In the genomic region with DNA sequence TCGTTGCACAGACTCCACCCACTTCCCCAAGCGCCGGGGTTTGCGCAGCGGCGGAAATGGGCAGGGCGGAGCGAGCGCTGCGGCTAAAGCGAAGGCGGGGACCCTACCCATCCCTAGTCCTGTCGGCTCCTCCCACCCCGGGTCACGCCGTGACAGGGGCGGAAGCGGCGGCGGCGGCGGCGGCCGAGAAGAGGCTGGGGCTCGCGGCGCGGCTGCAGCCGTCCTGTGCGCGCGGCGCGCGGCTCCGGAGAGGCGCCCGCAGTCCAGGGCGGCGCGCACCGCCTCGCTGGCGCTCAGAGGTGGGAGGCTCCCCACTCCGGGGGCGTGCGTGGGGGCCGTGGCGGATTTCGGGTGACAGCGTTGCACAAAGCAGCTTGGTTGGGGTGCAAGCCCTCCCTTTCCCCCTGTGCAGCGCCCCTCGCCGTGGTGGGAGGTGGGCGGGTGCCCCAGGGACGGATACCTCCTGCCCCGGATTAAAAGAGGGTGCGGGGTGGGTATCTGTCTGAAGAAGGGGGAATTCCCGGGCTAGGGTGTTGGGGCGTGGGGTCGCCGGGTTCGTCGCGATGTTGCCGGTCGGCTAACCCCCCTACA, we compare ENCODE assay signal across 8 cellular contexts. TPM values are rescaled to one million over a fixed set of nuclear protein-coding genes. Genes with fewer than 3 reads are reported as not detected.
DNase-seq lines count a peak whose midpoint lies in the region; ATAC-seq and TF ChIP-seq lines count a peak whose summit lies in the region.

A gene with protein sequence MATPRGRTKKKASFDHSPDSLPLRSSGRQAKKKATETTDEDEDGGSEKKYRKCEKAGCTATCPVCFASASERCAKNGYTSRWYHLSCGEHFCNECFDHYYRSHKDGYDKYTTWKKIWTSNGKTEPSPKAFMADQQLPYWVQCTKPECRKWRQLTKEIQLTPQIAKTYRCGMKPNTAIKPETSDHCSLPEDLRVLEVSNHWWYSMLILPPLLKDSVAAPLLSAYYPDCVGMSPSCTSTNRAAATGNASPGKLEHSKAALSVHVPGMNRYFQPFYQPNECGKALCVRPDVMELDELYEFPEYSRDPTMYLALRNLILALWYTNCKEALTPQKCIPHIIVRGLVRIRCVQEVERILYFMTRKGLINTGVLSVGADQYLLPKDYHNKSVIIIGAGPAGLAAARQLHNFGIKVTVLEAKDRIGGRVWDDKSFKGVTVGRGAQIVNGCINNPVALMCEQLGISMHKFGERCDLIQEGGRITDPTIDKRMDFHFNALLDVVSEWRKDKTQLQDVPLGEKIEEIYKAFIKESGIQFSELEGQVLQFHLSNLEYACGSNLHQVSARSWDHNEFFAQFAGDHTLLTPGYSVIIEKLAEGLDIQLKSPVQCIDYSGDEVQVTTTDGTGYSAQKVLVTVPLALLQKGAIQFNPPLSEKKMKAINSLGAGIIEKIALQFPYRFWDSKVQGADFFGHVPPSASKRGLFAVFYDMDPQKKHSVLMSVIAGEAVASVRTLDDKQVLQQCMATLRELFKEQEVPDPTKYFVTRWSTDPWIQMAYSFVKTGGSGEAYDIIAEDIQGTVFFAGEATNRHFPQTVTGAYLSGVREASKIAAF (plus strand): TSS at position 150 of the 591 bp plus-strand sequence. CDS start 4,474 bp downstream, outside the sequence.

- H3K36me3 ChIP-seq in mammary epithelial cell (ENCODE audit: insufficient read depth, low read length) = no peaks in the 10 kb centered on the region
- H3K36me3 ChIP-seq in smooth muscle cell (ENCODE audit: low read depth) = no peaks in the 10 kb centered on the region

- peak within 1 kb of the TSS; percentile 85 for H3K4me2 ChIP-seq in mammary epithelial cell (ENCODE audit: insufficient read depth, low read depth, low read length)
- H3K4me2 ChIP-seq in smooth muscle cell = peak within 1 kb of the TSS; percentile 94

- ATAC-seq in GM18508 (IDR thresholded peaks at IDR 0.05; ENCODE audit: insufficient read depth, unreplicated experiment) (peak; percentile 51), HG02981 (IDR thresholded peaks at IDR 0.05; ENCODE audit: unreplicated experiment) (peak; percentile 88)

- no peaks in the 10 kb centered on the region for H3K9me3 ChIP-seq in mammary epithelial cell (replicated peaks; ENCODE audit: insufficient read depth, low read length)
- H3K9me3 ChIP-seq in smooth muscle cell (replicated peaks; ENCODE audit: low read depth) = no peaks in the 10 kb centered on the region

- intact Hi-C loops in mammary epithelial cell (cut with micrococcal nuclease) = loop anchor here (1.0 to 10.0 kb wide), 6 partner anchors 87 to 571 kb away; no protein-coding TSS in a partner anchor

- H3K9ac ChIP-seq in mammary epithelial cell (ENCODE audit: insufficient read depth, low read length) (peak within 1 kb of the TSS; percentile 100), smooth muscle cell (ENCODE audit: low read depth) (peak within 1 kb of the TSS; percentile 94)

- H3K79me2 ChIP-seq in mammary epithelial cell (ENCODE audit: insufficient read depth, low read length) = peaks cover 7% of the 10 kb centered on the region
- peaks cover 3% of the 10 kb centered on the region for H3K79me2 ChIP-seq in smooth muscle cell (ENCODE audit: low read depth)

- H4K20me1 ChIP-seq in mammary epithelial cell (ENCODE audit: insufficient read depth, low read length) (no peaks in the 10 kb centered on the region), smooth muscle cell (ENCODE audit: low read depth) (no peaks in the 10 kb centered on the region)

- in situ Hi-C loops in mammary epithelial cell (cut with MboI; ENCODE audit: low sequenced_read_pairs in 2 of 2) = no loop called here

- no peaks in the 10 kb centered on the region for H3K27me3 ChIP-seq in mammary epithelial cell (ENCODE audit: insufficient read depth, low read length)
- H3K27me3 ChIP-seq in smooth muscle cell (ENCODE audit: low read depth) = no peaks in the 10 kb centered on the region

- dilution Hi-C loops in mammary epithelial cell (cut with HindIII; ENCODE audit: low sequenced_read_pairs) = no loop called here

- no TSS peak for BruUV-seq in mammary epithelial cell (replicated peaks; lab: Mats Ljungman, UMichigan)

- H3K4me1 ChIP-seq in mammary epithelial cell (ENCODE audit: insufficient read depth, low read length) (peaks cover 16% of the 10 kb centered on the region), smooth muscle cell (ENCODE audit: low read depth) (peaks cover 16% of the 10 kb centered on the region)

- H2AFZ ChIP-seq in mammary epithelial cell (ENCODE audit: low read depth, low read length) (peak within 1 kb of the TSS; percentile 91), smooth muscle cell (ENCODE audit: low read depth) (peak within 1 kb of the TSS; percentile 97)

- H3K4me3 ChIP-seq in mammary epithelial cell (replicated peaks in 1 of 3; ENCODE audit: insufficient read depth in 1 of 3, low read depth in 2 of 3, low read length in 3 of 3) = peak within 1 kb of the TSS; percentile 97 to 99 (median 98)
- H3K4me3 ChIP-seq in smooth muscle cell = peak within 1 kb of the TSS; percentile 96

- CTCF ChIA-PET in mammary epithelial cell (lab: Charles Lee; ENCODE audit: low non-redundant PET) = no interaction called here

- peaks cover 4% of the 10 kb centered on the region for H3F3A ChIP-seq in smooth muscle cell (ENCODE audit: low read depth)

- TF ChIP-seq CTCF in 22Rv1 (IDR thresholded peaks at IDR 0.05) = no peak
- no peak for TF ChIP-seq CTCF in mammary epithelial cell (conservative IDR thresholded peaks at IDR 0.05 in 1 of 2, IDR thresholded peaks at IDR 0.05 in 1 of 2; ENCODE audit: extremely low read depth in 1 of 2, insufficient read depth in 1 of 2, low read depth in 1 of 2, low read length in 2 of 2)
- no peak for TF ChIP-seq CTCF in smooth muscle cell (IDR thresholded peaks at IDR 0.05; ENCODE audit: borderline replicate concordance, insufficient read depth, poor library complexity, severe bottlenecking)

- WGBS in mammary epithelial cell (ENCODE audit: low coverage, missing lambda C conversion rate) = 0% methylated on average over 5 of the region's 67 CpGs
- under 1% methylated on average over 35 of the region's 67 CpGs for WGBS in smooth muscle cell (ENCODE audit: low lambda C conversion rate)

- H3K27ac ChIP-seq in 22Rv1 = peak within 1 kb of the TSS; percentile 62
- peak within 1 kb of the TSS; percentile 98 for H3K27ac ChIP-seq in mammary epithelial cell (ENCODE audit: insufficient read depth, low read depth, low read length)
- H3K27ac ChIP-seq in smooth muscle cell (ENCODE audit: low read depth) = peak within 1 kb of the TSS; percentile 73

- DNase-seq in NCI-H2029 (lab: John Stamatoyannopoulos, UW) = peak; percentile 99
- DNase-seq in UCSD-AML1 (lab: John Stamatoyannopoulos, UW; ENCODE audit: unreplicated experiment) = peak; percentile 99
- peak; percentile 98 for DNase-seq in mammary epithelial cell
- peak; percentile 99 for DNase-seq in iPS-NIHi7 (ENCODE audit: extremely low spot score)
- DNase-seq in smooth muscle cell (lab: John Stamatoyannopoulos, UW; ENCODE audit: unreplicated experiment) = no peak

RNA-seq across cellular contexts. Expression of the gene that starts here (rescaled TPM):
- total RNA-seq in mammary epithelial cell (10 to 100 TPM; 19.5 to 25.1 TPM), smooth muscle cell (15.8 and 19.1 TPM in 2 replicates)
- polyA plus RNA-seq in mammary epithelial cell (14.3 TPM), smooth muscle cell (8.2 and 10.6 TPM in 2 replicates)
- polyA minus RNA-seq in mammary epithelial cell = 22.9 TPM
